ENCODE assay signal across 1 cellular context in the genomic region with DNA sequence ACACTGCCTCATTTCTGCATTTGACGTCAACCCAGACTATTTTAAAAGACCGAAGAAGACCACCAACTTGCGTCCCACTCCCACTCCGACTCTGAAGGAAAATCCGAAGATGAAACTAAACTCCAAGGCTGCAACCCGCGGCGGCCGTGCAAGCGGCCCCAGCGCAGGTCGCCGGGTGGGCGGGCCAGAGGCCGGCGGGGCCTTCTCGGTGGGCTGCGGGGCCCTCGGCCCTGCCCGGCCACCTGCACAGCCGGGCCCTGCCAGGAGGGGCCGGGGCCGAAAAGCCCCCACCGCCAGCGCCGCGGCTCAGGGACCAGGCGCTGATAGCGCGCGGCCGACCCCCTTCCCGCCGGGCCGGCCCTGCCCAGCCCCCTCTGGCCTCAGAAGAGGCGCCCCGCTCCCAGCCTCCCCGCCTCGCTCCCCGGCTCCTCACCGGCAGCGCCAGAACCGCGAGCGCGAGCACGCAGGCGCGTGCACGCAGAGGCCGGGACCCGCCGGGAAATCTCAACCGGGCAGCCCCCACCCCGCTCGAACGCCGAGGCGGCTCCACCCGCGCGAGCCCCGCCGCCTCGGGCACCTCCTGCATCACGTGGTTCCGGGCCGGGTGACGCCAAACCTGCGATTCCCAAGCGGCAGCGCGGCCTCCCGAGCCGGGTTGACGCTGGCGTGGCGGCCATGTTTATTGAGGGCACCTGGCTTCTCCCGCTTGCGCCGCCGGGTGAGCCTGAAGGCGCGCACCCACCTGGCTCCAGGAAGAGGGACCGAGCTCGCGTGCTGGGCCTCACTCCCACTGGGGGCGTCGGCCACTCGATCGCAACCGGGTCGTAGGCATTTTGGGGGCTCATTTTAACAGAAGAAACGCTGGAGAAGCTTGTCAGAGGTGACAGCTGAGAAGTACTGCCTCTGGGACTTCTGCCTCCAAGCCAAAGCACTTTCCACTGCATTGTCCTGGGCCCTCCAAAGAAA.
TF ChIP-seq lines count a peak whose summit lies in the region.

A gene (minus strand): TSS at position 589 of the 966 bp plus-strand sequence. CDS start 1,170 bp downstream, outside the sequence.

TF ChIP-seq in HepG2, 621 proteins besides CTCF, POLR2A, EP300 and RAD21 (continued from another document and continues in another):
- TF ChIP-seq, protein P1, sequence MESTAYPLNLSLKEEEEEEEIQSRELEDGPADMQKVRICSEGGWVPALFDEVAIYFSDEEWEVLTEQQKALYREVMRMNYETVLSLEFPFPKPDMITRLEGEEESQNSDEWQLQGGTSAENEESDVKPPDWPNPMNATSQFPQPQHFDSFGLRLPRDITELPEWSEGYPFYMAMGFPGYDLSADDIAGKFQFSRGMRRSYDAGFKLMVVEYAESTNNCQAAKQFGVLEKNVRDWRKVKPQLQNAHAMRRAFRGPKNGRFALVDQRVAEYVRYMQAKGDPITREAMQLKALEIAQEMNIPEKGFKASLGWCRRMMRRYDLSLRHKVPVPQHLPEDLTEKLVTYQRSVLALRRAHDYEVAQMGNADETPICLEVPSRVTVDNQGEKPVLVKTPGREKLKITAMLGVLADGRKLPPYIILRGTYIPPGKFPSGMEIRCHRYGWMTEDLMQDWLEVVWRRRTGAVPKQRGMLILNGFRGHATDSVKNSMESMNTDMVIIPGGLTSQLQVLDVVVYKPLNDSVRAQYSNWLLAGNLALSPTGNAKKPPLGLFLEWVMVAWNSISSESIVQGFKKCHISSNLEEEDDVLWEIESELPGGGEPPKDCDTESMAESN (CRISPR knock-in tag; conservative IDR thresholded peaks at IDR 0.05), result peak; percentile 93
- peak; percentile 37 for TF ChIP-seq U2AF1 (optimal IDR thresholded peaks at IDR 0.05; ENCODE audit: low read depth, low read length)
- TF ChIP-seq SRY (CRISPR knock-in tag; IDR thresholded peaks at IDR 0.05), result 0 out of 2 replicates have a peak, but pooled peaks have one; percentile 42
- TF ChIP-seq ZNF816 (CRISPR knock-in tag; IDR thresholded peaks at IDR 0.05; ENCODE audit: borderline replicate concordance), result peak; percentile 89; the same call in 1 of the 2 replicates
- TF ChIP-seq IRX3 (CRISPR knock-in tag; IDR thresholded peaks at IDR 0.05; ENCODE audit: borderline replicate concordance, low read depth), result 0 out of 2 replicates have a peak, but pooled peaks have one; percentile 20
- peak; percentile 90 for TF ChIP-seq ZNF232 (CRISPR knock-in tag; IDR thresholded peaks at IDR 0.05; ENCODE audit: borderline replicate concordance)
- TF ChIP-seq PHF5A (CRISPR knock-in tag; IDR thresholded peaks at IDR 0.05; ENCODE audit: low read depth, unreplicated experiment), result peak; percentile 53
- TF ChIP-seq PRMT3 (CRISPR knock-in tag; IDR thresholded peaks at IDR 0.05; ENCODE audit: borderline replicate concordance, low read depth), result peak; percentile 70; the same call in 1 of the 2 replicates
- no peak for TF ChIP-seq GATA4 (IDR thresholded peaks at IDR 0.05; ENCODE audit: borderline replicate concordance, low read depth)
- peak; percentile 27 for TF ChIP-seq SRSF1 (optimal IDR thresholded peaks at IDR 0.05; ENCODE audit: low read depth, low read length)
- no peak for TF ChIP-seq ZKSCAN1 (IDR thresholded peaks at IDR 0.05; ENCODE audit: low read length)
- TF ChIP-seq FOXA3 (CRISPR knock-in tag; IDR thresholded peaks at IDR 0.05), result peak; percentile 65
- TF ChIP-seq ZNF557 (CRISPR knock-in tag; IDR thresholded peaks at IDR 0.05), result 0 out of 2 replicates have a peak, but pooled peaks have one; percentile 86
- TF ChIP-seq DR1 (CRISPR knock-in tag; IDR thresholded peaks at IDR 0.05), result 0 out of 2 replicates have a peak, but pooled peaks have one; percentile 26
- peak; percentile 67 for TF ChIP-seq HNRNPLL (IDR thresholded peaks at IDR 0.05; ENCODE audit: low read depth, low read length, poor library complexity, severe bottlenecking)
- TF ChIP-seq KDM3A (CRISPR knock-in tag; IDR thresholded peaks at IDR 0.05; ENCODE audit: low read depth), result 0 out of 2 replicates have a peak, but pooled peaks have one; percentile 34
- TF ChIP-seq, protein P2, sequence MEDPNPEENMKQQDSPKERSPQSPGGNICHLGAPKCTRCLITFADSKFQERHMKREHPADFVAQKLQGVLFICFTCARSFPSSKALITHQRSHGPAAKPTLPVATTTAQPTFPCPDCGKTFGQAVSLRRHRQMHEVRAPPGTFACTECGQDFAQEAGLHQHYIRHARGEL (CRISPR knock-in tag; IDR thresholded peaks at IDR 0.05), result 0 out of 2 replicates have a peak, but pooled peaks have one; percentile 59
- TF ChIP-seq NFE2L2 (IDR thresholded peaks at IDR 0.05; ENCODE audit: low read length), result no peak
- 0 out of 2 replicates have a peak, but pooled peaks have one; percentile 60 for TF ChIP-seq ZNF205 (CRISPR knock-in tag; IDR thresholded peaks at IDR 0.05)
- TF ChIP-seq, protein P3, sequence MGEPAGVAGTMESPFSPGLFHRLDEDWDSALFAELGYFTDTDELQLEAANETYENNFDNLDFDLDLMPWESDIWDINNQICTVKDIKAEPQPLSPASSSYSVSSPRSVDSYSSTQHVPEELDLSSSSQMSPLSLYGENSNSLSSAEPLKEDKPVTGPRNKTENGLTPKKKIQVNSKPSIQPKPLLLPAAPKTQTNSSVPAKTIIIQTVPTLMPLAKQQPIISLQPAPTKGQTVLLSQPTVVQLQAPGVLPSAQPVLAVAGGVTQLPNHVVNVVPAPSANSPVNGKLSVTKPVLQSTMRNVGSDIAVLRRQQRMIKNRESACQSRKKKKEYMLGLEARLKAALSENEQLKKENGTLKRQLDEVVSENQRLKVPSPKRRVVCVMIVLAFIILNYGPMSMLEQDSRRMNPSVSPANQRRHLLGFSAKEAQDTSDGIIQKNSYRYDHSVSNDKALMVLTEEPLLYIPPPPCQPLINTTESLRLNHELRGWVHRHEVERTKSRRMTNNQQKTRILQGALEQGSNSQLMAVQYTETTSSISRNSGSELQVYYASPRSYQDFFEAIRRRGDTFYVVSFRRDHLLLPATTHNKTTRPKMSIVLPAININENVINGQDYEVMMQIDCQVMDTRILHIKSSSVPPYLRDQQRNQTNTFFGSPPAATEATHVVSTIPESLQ (CRISPR knock-in tag; conservative IDR thresholded peaks at IDR 0.05), result no peak
- peak; percentile 57; the same call in 1 of the 2 replicates for TF ChIP-seq ZNF263 (CRISPR knock-in tag; IDR thresholded peaks at IDR 0.05)
- peak; percentile 95 for TF ChIP-seq ZNF619 (CRISPR knock-in tag; IDR thresholded peaks at IDR 0.05)
- peak; percentile 94 for TF ChIP-seq ZNF350 (CRISPR knock-in tag; IDR thresholded peaks at IDR 0.05; ENCODE audit: borderline replicate concordance, low read depth)
- peak; percentile 93 for TF ChIP-seq ZFX (CRISPR knock-in tag; IDR thresholded peaks at IDR 0.05; ENCODE audit: low read depth)
- TF ChIP-seq, protein P4, sequence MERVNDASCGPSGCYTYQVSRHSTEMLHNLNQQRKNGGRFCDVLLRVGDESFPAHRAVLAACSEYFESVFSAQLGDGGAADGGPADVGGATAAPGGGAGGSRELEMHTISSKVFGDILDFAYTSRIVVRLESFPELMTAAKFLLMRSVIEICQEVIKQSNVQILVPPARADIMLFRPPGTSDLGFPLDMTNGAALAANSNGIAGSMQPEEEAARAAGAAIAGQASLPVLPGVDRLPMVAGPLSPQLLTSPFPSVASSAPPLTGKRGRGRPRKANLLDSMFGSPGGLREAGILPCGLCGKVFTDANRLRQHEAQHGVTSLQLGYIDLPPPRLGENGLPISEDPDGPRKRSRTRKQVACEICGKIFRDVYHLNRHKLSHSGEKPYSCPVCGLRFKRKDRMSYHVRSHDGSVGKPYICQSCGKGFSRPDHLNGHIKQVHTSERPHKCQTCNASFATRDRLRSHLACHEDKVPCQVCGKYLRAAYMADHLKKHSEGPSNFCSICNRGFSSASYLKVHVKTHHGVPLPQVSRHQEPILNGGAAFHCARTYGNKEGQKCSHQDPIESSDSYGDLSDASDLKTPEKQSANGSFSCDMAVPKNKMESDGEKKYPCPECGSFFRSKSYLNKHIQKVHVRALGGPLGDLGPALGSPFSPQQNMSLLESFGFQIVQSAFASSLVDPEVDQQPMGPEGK (CRISPR knock-in tag; IDR thresholded peaks at IDR 0.05), result peak; percentile 96
- TF ChIP-seq KLF13 (CRISPR knock-in tag; IDR thresholded peaks at IDR 0.05), result peak; percentile 95; the same call in 1 of the 2 replicates
- TF ChIP-seq HOXA3 (CRISPR knock-in tag; IDR thresholded peaks at IDR 0.05), result peak; percentile 94
- no peak for TF ChIP-seq ZNF451 (CRISPR knock-in tag; IDR thresholded peaks at IDR 0.05)
- TF ChIP-seq PHF8 (CRISPR knock-in tag; IDR thresholded peaks at IDR 0.05), result peak; percentile 82
- no peak for TF ChIP-seq NR2F6 (IDR thresholded peaks at IDR 0.05)
- TF ChIP-seq NR2F6 (CRISPR knock-in tag; IDR thresholded peaks at IDR 0.05), result no peak; the same call in 1 of the 2 replicates
- TF ChIP-seq MIER3 (CRISPR knock-in tag; IDR thresholded peaks at IDR 0.05; ENCODE audit: borderline replicate concordance), result peak; percentile 92
- TF ChIP-seq HNF4A (CRISPR knock-in tag; IDR thresholded peaks at IDR 0.05), result no peak
- peak; percentile 54 for TF ChIP-seq MED8 (CRISPR knock-in tag; IDR thresholded peaks at IDR 0.05; ENCODE audit: insufficient replicate concordance)
- TF ChIP-seq, protein P5, sequence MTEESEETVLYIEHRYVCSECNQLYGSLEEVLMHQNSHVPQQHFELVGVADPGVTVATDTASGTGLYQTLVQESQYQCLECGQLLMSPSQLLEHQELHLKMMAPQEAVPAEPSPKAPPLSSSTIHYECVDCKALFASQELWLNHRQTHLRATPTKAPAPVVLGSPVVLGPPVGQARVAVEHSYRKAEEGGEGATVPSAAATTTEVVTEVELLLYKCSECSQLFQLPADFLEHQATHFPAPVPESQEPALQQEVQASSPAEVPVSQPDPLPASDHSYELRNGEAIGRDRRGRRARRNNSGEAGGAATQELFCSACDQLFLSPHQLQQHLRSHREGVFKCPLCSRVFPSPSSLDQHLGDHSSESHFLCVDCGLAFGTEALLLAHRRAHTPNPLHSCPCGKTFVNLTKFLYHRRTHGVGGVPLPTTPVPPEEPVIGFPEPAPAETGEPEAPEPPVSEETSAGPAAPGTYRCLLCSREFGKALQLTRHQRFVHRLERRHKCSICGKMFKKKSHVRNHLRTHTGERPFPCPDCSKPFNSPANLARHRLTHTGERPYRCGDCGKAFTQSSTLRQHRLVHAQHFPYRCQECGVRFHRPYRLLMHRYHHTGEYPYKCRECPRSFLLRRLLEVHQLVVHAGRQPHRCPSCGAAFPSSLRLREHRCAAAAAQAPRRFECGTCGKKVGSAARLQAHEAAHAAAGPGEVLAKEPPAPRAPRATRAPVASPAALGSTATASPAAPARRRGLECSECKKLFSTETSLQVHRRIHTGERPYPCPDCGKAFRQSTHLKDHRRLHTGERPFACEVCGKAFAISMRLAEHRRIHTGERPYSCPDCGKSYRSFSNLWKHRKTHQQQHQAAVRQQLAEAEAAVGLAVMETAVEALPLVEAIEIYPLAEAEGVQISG (CRISPR knock-in tag; IDR thresholded peaks at IDR 0.05), result peak; percentile 92
- TF ChIP-seq, protein P6, sequence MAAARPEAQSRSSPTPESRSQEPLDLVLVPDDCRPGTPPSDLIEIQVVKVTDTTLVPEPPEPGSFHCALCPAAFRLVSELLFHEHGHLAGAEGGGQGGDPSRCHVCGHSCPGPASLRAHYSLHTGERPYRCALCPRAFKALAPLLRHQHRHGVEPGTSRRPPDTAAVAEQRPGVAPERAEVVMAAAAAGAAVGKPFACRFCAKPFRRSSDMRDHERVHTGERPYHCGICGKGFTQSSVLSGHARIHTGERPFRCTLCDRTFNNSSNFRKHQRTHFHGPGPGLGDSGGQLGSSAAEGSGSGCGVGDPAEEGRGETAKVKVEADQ (CRISPR knock-in tag; IDR thresholded peaks at IDR 0.05; ENCODE audit: borderline replicate concordance), result peak; percentile 61; the same call in 1 of the 2 replicates
- TF ChIP-seq ZNF772 (CRISPR knock-in tag; IDR thresholded peaks at IDR 0.05), result peak; percentile 92; the same call in 1 of the 2 replicates
